ENCODE assay signal across 29 cellular contexts in the genomic region with DNA sequence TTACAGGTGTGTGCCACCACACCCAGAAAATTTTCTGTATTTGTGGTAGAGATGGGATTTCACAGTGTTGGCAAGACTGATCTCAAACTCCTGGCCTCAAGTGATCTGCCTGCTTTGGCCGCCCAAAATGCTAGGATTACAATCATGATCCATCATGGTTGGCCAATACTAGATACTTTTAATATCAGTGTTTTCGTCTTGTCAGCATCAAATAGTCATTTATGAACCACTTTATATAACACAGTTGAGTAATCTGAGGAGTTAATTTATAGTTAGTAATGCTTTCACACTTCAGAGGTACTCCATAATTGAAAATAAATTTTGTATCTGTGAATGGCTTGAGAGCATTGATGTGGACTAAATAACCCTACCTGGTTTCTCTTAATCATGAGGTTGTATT.
"Had no signal": no experiment of that assay in that cellular context is flagged by ENCODE, and none has a peak within 500 bp of the region (broad histone marks: within the 10 kb centered on the region; RNA-seq: fewer than 3 reads in every experiment).

No MANE protein-coding gene starts in this region.

- H3K4me1 ChIP-seq: neural progenitor cell, parathyroid adenoma, psoas muscle, spleen, suprapubic skin, testis, tibial artery, transverse colon, upper lobe of right lung, uterus had no signal

- H3K9ac ChIP-seq: neural progenitor cell, parathyroid adenoma had no signal

- H2AFZ ChIP-seq: neural progenitor cell, parathyroid adenoma had no signal

- H3K27ac ChIP-seq: neural progenitor cell, ovary, parathyroid adenoma, psoas muscle, skin epidermis, spleen, suprapubic skin, testis, tibial artery, transverse colon, upper lobe of right lung, uterus had no signal

- DNase-seq: naive thymus-derived CD8-positive, alpha-beta T cell; occipital lobe; ovary; posterior cingulate gyrus; psoas muscle; right cardiac atrium; spleen; stimulated activated CD4-positive, alpha-beta T cell treated with anti-CD3 and anti-CD28 coated beads, Interleukin-12 subunit alpha, Interleukin-12 subunit beta, amount 100 ng/mL, for 4 hours; stimulated activated CD4-positive, alpha-beta T cell treated with anti-CD3 and anti-CD28 coated beads, Interleukin-1b, Interleukin-23, amount 100 ng/mL, for 48 hours; stimulated activated CD4-positive, alpha-beta T cell treated with anti-CD3 and anti-CD28 coated beads, Interleukin-4, amount 100 ng/mL, for 1 hour; stimulated activated CD4-positive, alpha-beta T cell treated with anti-CD3 and anti-CD28 coated beads, Interleukin-4, amount 100 ng/mL, for 4 hours; stimulated activated CD8-positive, alpha-beta memory T cell treated with anti-CD3 and anti-CD28 coated beads, Interleukin-4, amount 100 ng/mL, for 48 hours; stimulated activated naive CD4-positive, alpha-beta T cell; stimulated activated naive CD8-positive, alpha-beta T cell treated with anti-CD3 and anti-CD28 coated beads, Interleukin-15, amount 100 ng/mL, for 72 hours; stimulated activated naive CD8-positive, alpha-beta T cell treated with anti-CD3 and anti-CD28 coated beads, Interleukin-15, Interleukin-2, amounts not matched to agents 100 U/mL and 50 U/mL, for 24 hours; substantia nigra; testis; tibial artery; transverse colon; upper lobe of right lung; uterus had no signal

- H3K27me3 ChIP-seq: neural progenitor cell, ovary, spleen, suprapubic skin, testis, tibial artery, transverse colon, upper lobe of right lung, uterus had no signal

- ATAC-seq: naive thymus-derived CD8-positive, alpha-beta T cell; natural killer cell treated with Interleukin-12 subunit alpha and Interleukin-12 subunit beta and Interleukin-15 and Interleukin-18, amount 100 ng/mL, for 72 hours; psoas muscle; right cardiac atrium; sciatic nerve; stimulated activated memory B cell treated with anti-CD40 and anti-IgM and Interleukin-4, amounts not matched to agents 10 μg/mL and 1 μg/mL and 100 μg/mL, for 72 hours; stimulated activated naive CD8-positive, alpha-beta T cell treated with anti-CD3 and anti-CD28 coated beads, Interleukin-15, amount 100 ng/mL, for 72 hours; stimulated activated naive CD8-positive, alpha-beta T cell treated with anti-CD3 and anti-CD28 coated beads, Interleukin-15, Interleukin-2, amounts not matched to agents 100 U/mL and 50 U/mL, for 24 hours; upper lobe of right lung had no signal

- H3K36me3 ChIP-seq: neural progenitor cell, ovary, spleen, suprapubic skin, tibial artery, transverse colon, upper lobe of right lung, uterus had no signal

- H3K4me3 ChIP-seq: neural progenitor cell, ovary, psoas muscle, skin epidermis, smooth muscle cell, spleen, suprapubic skin, testis, tibial artery, transverse colon, upper lobe of right lung, uterus had no signal

- H3K79me2 ChIP-seq: parathyroid adenoma had no signal

- H3K4me2 ChIP-seq: neural progenitor cell, smooth muscle cell had no signal

- H3K9me3 ChIP-seq: ovary, psoas muscle, spleen, suprapubic skin, testis, tibial artery, transverse colon, upper lobe of right lung, uterus had no signal
